Comparison of ENCODE assay signal across 10 cellular contexts in genomic region chr2:171390941-171391516, GRCh38. TPM values are rescaled to one million over a fixed set of nuclear protein-coding genes. Genes with fewer than 3 reads are reported as not detected.
DNase-seq lines count a peak whose midpoint lies in the region; ATAC-seq and TF ChIP-seq lines count a peak whose summit lies in the region.
"Had no signal": no experiment of that assay in that cellular context is flagged by ENCODE, and none has a peak within 500 bp of the region (broad histone marks: within the 10 kb centered on the region; RNA-seq: fewer than 3 reads in every experiment).

No MANE protein-coding gene starts in this region.

- no peaks in the 10 kb centered on the region for H3K9me3 Mint-ChIP-seq in activated CD4-positive, alpha-beta T cell treated with anti-CD3 and anti-CD28 coated beads, Interleukin-2, amount 10 ng/mL, durations not matched to agents 24 days and 14 days

- H3K27me3 ChIP-seq in left ventricle myocardium inferior (ENCODE audit: low read depth): no peaks in the 10 kb centered on the region

- H3K4me1 Mint-ChIP-seq in activated CD4-positive, alpha-beta T cell treated with anti-CD3 and anti-CD28 coated beads, Interleukin-2, amount 10 ng/mL, durations not matched to agents 24 days and 14 days: peaks cover 30% of the 10 kb centered on the region

- H3K4me3 Mint-ChIP-seq in activated CD4-positive, alpha-beta T cell treated with anti-CD3 and anti-CD28 coated beads, Interleukin-2, amount 10 ng/mL, durations not matched to agents 24 days and 14 days: no peak overlapping the region
- H3K4me3 Mint-ChIP-seq: activated naive CD8-positive, alpha-beta T cell had no signal

- DNase-seq in activated CD4-positive, alpha-beta T cell treated with anti-CD3 and anti-CD28 coated beads, Interleukin-2, amount 10 ng/mL, durations not matched to agents 24 days and 14 days: no peak
- DNase-seq in activated CD4-positive, alpha-beta T cell treated with anti-CD3 and anti-CD28 coated beads, Interleukin-2, amount 50 U/mL, for 1 hour: no peak
- DNase-seq in M059J (ENCODE audit: low read depth) (peak; percentile 86), astrocyte of the cerebellum (ENCODE audit: low read depth) (peak; percentile 65), mucosa of descending colon (no peak), 8988T (no peak), left ventricle myocardium inferior (no peak)

- H3K36me3 Mint-ChIP-seq in activated CD4-positive, alpha-beta T cell treated with anti-CD3 and anti-CD28 coated beads, Interleukin-2, amount 10 ng/mL, durations not matched to agents 24 days and 14 days (ENCODE audit: low read depth): peaks cover 14% of the 10 kb centered on the region

- H3K27ac ChIP-seq in left ventricle myocardium inferior (replicated peaks): no peak overlapping the region

- H3K9me3 ChIP-seq in mucosa of descending colon (no peaks in the 10 kb centered on the region), left ventricle myocardium inferior (replicated peaks) (no peaks in the 10 kb centered on the region)

- in situ Hi-C loops in astrocyte of the cerebellum (cut with HindIII; ENCODE audit: low sequenced_read_pairs): no loop called here

- no peaks in the 10 kb centered on the region for H3K27me3 Mint-ChIP-seq in activated CD4-positive, alpha-beta T cell treated with anti-CD3 and anti-CD28 coated beads, Interleukin-2, amount 10 ng/mL, durations not matched to agents 24 days and 14 days
- H3K27me3 Mint-ChIP-seq: activated naive CD8-positive, alpha-beta T cell had no signal

- ATAC-seq in mucosa of descending colon (peak; percentile 53), GM19452 (IDR thresholded peaks at IDR 0.05; ENCODE audit: unreplicated experiment) (no peak)
- ATAC-seq: sciatic nerve had no signal

- H3K27ac Mint-ChIP-seq in activated CD4-positive, alpha-beta T cell treated with anti-CD3 and anti-CD28 coated beads, Interleukin-2, amount 10 ng/mL, durations not matched to agents 24 days and 14 days: peak overlapping the region; percentile 43
- H3K27ac Mint-ChIP-seq: activated naive CD8-positive, alpha-beta T cell had no signal

- TF ChIP-seq CTCF in astrocyte of the cerebellum (IDR thresholded peaks at IDR 0.05; ENCODE audit: low read depth, low read length, missing control alignments): no peak
- TF ChIP-seq CTCF in mucosa of descending colon (IDR thresholded peaks at IDR 0.05): no peak
- TF ChIP-seq CTCF in left ventricle myocardium inferior (IDR thresholded peaks at IDR 0.05; ENCODE audit: borderline replicate concordance): no peak

- H3K4me1 ChIP-seq in mucosa of descending colon (ENCODE audit: low read depth) (no peaks in the 10 kb centered on the region), left ventricle myocardium inferior (peaks cover 4% of the 10 kb centered on the region)

- intact Hi-C loops in activated CD4-positive, alpha-beta T cell treated with anti-CD3 and anti-CD28 coated beads, Interleukin-2, amount 10 ng/mL, durations not matched to agents 24 days and 14 days (cut with micrococcal nuclease): no loop called here
- intact Hi-C loops in mucosa of descending colon (cut with DNase I, micrococcal nuclease) (no loop called here), left ventricle myocardium inferior (cut with micrococcal nuclease) (no loop called here)

- H3K36me3 ChIP-seq in mucosa of descending colon (ENCODE audit: low read depth) (no peaks in the 10 kb centered on the region), left ventricle myocardium inferior (no peaks in the 10 kb centered on the region)

- H3K4me3 ChIP-seq in astrocyte of the cerebellum (ENCODE audit: low read depth, low read length) (no peak overlapping the region), mucosa of descending colon (no peak overlapping the region), left ventricle myocardium inferior (no peak overlapping the region)

RNA-seq across cellular contexts. Expression of gene METTL8, which starts 42.8 kb away (rescaled TPM):
- total RNA-seq in activated CD4-positive, alpha-beta T cell treated with anti-CD3 and anti-CD28 coated beads, Interleukin-2, amount 10 ng/mL, durations not matched to agents 24 days and 14 days: 33.1 and 42.9 TPM in 2 replicates
- total RNA-seq in M059J (2014; rRNA removed; shearing (Covaris generic)): 8.1 and 16.6 TPM in 2 replicates
- total RNA-seq in mucosa of descending colon (10 to 100 TPM; 15.9 to 44.9 (median 20.7) TPM), left ventricle myocardium inferior (10.4 TPM)

RNA-seq across cellular contexts. Expression of gene DCAF17, which starts 43.0 kb away (rescaled TPM):
- 27.3 and 27.4 TPM in 2 replicates for total RNA-seq in activated CD4-positive, alpha-beta T cell treated with anti-CD3 and anti-CD28 coated beads, Interleukin-2, amount 10 ng/mL, durations not matched to agents 24 days and 14 days
- 10.7 and 13.0 TPM in 2 replicates for total RNA-seq in M059J (2014; rRNA removed; shearing (Covaris generic))
- 10 to 100 TPM; 12.0 to 21.5 (median 14.2) TPM for total RNA-seq in mucosa of descending colon
- total RNA-seq in left ventricle myocardium inferior: 5.2 TPM

Comparison
In these comparisons a context has a peak if more than half of its experiments do, and no peak if none do; other contexts are left out.
1. DNase-seq: peak in M059J (single experiment) and astrocyte of the cerebellum (single experiment); none in activated CD4-positive, alpha-beta T cell treated with anti-CD3 and anti-CD28 coated beads, Interleukin-2, amount 10 ng/mL, durations not matched to agents 24 days and 14 days (single experiment), activated CD4-positive, alpha-beta T cell treated with anti-CD3 and anti-CD28 coated beads, Interleukin-2, amount 50 U/mL, for 1 hour (single experiment), mucosa of descending colon (0 of 3), 8988T (single experiment) and left ventricle myocardium inferior (single experiment).